Comparison of ENCODE assay signal across 23 cellular contexts in the genomic region with DNA sequence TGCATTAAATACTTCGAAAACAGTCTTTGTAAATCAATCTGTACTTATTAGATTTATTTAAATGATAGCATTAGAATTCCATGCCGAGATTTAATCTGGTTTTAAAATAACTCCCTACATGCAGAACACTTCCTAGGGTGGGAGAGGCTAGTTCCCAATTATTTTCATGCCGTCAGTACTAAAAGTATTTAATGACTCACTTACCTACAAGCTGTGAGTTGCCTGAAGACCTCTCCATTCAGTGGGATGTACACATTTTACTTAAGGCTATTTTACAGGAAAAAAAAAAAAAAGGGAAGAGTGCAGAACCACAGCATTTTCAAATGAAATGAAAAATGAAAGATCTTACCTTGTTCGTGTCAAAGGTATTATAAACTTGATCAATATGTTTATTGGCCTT. TPM values are rescaled to one million over a fixed set of nuclear protein-coding genes. Genes with fewer than 3 reads are reported as not detected.
"Had no signal": no experiment of that assay in that cellular context is flagged by ENCODE, and none has a peak within 500 bp of the region (broad histone marks: within the 10 kb centered on the region; RNA-seq: fewer than 3 reads in every experiment).

No MANE protein-coding gene starts in this region.

- H3K79me2 ChIP-seq: hepatocyte had no signal

- DNase-seq: activated CD4-positive, alpha-beta T cell treated with anti-CD3 and anti-CD28 coated beads, Interleukin-2, amount 50 U/mL, for 48 hours; activated naive CD4-positive, alpha-beta T cell; activated naive CD8-positive, alpha-beta T cell treated with anti-CD3 and anti-CD28 coated beads for 36 hours; activated T-cell treated with anti-CD3 and anti-CD28 coated beads for 4 hours; brain microvascular endothelial cell; cortex of kidney; esophagus squamous epithelium; midbrain; occipital lobe; right lobe of liver; small intestine; stimulated activated CD4-positive, alpha-beta T cell treated with anti-CD3 and anti-CD28 coated beads, Interleukin-4, amount 100 ng/mL, for 1 hour; stomach; SW 1271 had no signal

- H3K4me1 ChIP-seq: esophagus squamous epithelium, prostate gland, right lobe of liver, stomach had no signal

- H3K27ac ChIP-seq: brain microvascular endothelial cell, esophagus squamous epithelium, hepatocyte, prostate gland, right lobe of liver, stomach had no signal

- H2AFZ ChIP-seq: hepatocyte had no signal

- ATAC-seq: left lobe of liver, right lobe of liver had no signal

- H3K9me3 Mint-ChIP-seq: activated naive CD8-positive, alpha-beta T cell treated with anti-CD3 and anti-CD28 coated beads for 36 hours; activated T-helper 1 cell treated with anti-CD3 and anti-CD28 coated beads, Interleukin-12 subunit alpha, Interleukin-12 subunit beta, Interleukin-2, Interleukin-4 antibody, amounts not matched to agents 30 ng/mL and 10 ng/mL and 1 ng/mL, durations not matched to agents 14 hours and 24 hours and 36 hours; nephron had no signal

- H3K36me3 Mint-ChIP-seq: activated naive CD8-positive, alpha-beta T cell treated with anti-CD3 and anti-CD28 coated beads for 36 hours had no signal

- H3K4me3 ChIP-seq: esophagus squamous epithelium, hepatocyte, lung, prostate gland, right lobe of liver, stomach had no signal

- FAIRE-seq: small intestine had no signal

- H3K4me1 Mint-ChIP-seq: activated naive CD8-positive, alpha-beta T cell treated with anti-CD3 and anti-CD28 coated beads for 36 hours; nephron had no signal

- H3K4me2 ChIP-seq: hepatocyte had no signal

- H3K9me3 ChIP-seq: esophagus squamous epithelium, prostate gland, right lobe of liver, stomach had no signal

- H3K36me3 ChIP-seq: brain microvascular endothelial cell, esophagus squamous epithelium, prostate gland, right lobe of liver, stomach had no signal

- H3K27me3 ChIP-seq: brain microvascular endothelial cell, esophagus squamous epithelium, hepatocyte, right lobe of liver, stomach had no signal

- H3K4me3 Mint-ChIP-seq: activated naive CD8-positive, alpha-beta T cell treated with anti-CD3 and anti-CD28 coated beads for 36 hours; activated T-helper 1 cell treated with anti-CD3 and anti-CD28 coated beads, Interleukin-12 subunit alpha, Interleukin-12 subunit beta, Interleukin-2, Interleukin-4 antibody, amounts not matched to agents 30 ng/mL and 10 ng/mL and 1 ng/mL, durations not matched to agents 14 hours and 24 hours and 36 hours; nephron had no signal

- H3K27ac Mint-ChIP-seq: activated naive CD8-positive, alpha-beta T cell treated with anti-CD3 and anti-CD28 coated beads for 36 hours; activated T-helper 1 cell treated with anti-CD3 and anti-CD28 coated beads, Interleukin-12 subunit alpha, Interleukin-12 subunit beta, Interleukin-2, Interleukin-4 antibody, amounts not matched to agents 30 ng/mL and 10 ng/mL and 1 ng/mL, durations not matched to agents 14 hours and 24 hours and 36 hours had no signal

RNA-seq across cellular contexts. Expression of a gene that starts 0.5 kb away (rescaled TPM):
- total RNA-seq: activated naive CD8-positive, alpha-beta T cell treated with anti-CD3 and anti-CD28 coated beads for 36 hours; activated T-helper 1 cell treated with anti-CD3 and anti-CD28 coated beads, Interleukin-12 subunit alpha, Interleukin-12 subunit beta, Interleukin-2, Interleukin-4 antibody, amounts not matched to agents 30 ng/mL and 10 ng/mL and 1 ng/mL, durations not matched to agents 14 hours and 24 hours and 36 hours; esophagus squamous epithelium; glomerular endothelial cell; hepatocyte; left lobe of liver; lung; occipital lobe; prostate gland; right lobe of liver; stomach; T-helper 2 cell treated with Interferon-gamma antibody and Interleukin-4, amounts not matched to agents 100 ng/mL and 5 ng/mL, for 36 hours; temporal lobe had no signal
- polyA plus RNA-seq: hepatocyte, lung, small intestine had no signal
